Comparison of ENCODE assay signal across 1 cellular context in the genomic region with DNA sequence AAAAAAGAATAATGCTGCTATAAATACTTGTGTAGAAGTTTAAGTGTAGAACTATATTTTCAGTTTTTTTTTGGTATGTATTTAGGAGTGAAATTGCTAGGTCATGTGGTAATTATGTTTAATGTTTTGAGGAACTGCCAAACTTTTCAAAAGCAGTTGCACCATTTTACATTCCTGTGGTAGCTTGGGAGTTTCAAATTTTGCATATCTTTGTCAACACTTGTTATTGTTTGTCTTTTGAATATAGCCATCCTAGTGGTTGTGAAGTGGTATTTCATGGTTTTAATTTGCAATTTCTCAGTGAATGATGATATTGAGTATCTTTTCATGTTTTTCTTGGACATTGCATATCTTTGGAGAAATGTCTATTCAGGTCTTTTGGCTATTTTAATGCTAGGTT.
TF ChIP-seq lines count a peak whose summit lies in the region.

No MANE protein-coding gene starts in this region.

TF ChIP-seq in IMR-90, 13 proteins besides CTCF, POLR2A, EP300 and RAD21:
- TF ChIP-seq, protein P1, sequence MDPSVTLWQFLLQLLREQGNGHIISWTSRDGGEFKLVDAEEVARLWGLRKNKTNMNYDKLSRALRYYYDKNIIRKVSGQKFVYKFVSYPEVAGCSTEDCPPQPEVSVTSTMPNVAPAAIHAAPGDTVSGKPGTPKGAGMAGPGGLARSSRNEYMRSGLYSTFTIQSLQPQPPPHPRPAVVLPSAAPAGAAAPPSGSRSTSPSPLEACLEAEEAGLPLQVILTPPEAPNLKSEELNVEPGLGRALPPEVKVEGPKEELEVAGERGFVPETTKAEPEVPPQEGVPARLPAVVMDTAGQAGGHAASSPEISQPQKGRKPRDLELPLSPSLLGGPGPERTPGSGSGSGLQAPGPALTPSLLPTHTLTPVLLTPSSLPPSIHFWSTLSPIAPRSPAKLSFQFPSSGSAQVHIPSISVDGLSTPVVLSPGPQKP (IDR thresholded peaks at IDR 0.05; ENCODE audit: borderline replicate concordance, low read depth, low read length), result no peak
- no peak for TF ChIP-seq SMC3 (IDR thresholded peaks at IDR 0.05; ENCODE audit: low read depth, low read length)
- no peak for TF ChIP-seq MAFK (IDR thresholded peaks at IDR 0.05; ENCODE audit: low read depth, low read length)
- no peak for TF ChIP-seq FOS (IDR thresholded peaks at IDR 0.05; ENCODE audit: low read depth, low read length)
- TF ChIP-seq MAZ (IDR thresholded peaks at IDR 0.05; ENCODE audit: borderline replicate concordance, low read depth, low read length), result no peak
- no peak for TF ChIP-seq CHD1 (IDR thresholded peaks at IDR 0.05; ENCODE audit: low read depth, low read length)
- TF ChIP-seq, protein P2, sequence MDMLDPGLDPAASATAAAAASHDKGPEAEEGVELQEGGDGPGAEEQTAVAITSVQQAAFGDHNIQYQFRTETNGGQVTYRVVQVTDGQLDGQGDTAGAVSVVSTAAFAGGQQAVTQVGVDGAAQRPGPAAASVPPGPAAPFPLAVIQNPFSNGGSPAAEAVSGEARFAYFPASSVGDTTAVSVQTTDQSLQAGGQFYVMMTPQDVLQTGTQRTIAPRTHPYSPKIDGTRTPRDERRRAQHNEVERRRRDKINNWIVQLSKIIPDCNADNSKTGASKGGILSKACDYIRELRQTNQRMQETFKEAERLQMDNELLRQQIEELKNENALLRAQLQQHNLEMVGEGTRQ (IDR thresholded peaks at IDR 0.05; ENCODE audit: low read depth, low read length), result no peak
- no peak for TF ChIP-seq MXI1 (IDR thresholded peaks at IDR 0.05; ENCODE audit: borderline replicate concordance, low read depth, low read length)
- no peak for TF ChIP-seq NFE2L2 (IDR thresholded peaks at IDR 0.05; ENCODE audit: low read depth, low read length)
- TF ChIP-seq RCOR1 (IDR thresholded peaks at IDR 0.05; ENCODE audit: insufficient replicate concordance, low read length), result no peak
- no peak for TF ChIP-seq BHLHE40 (IDR thresholded peaks at IDR 0.05; ENCODE audit: low read depth, low read length)
- no peak for TF ChIP-seq RFX5 (IDR thresholded peaks at IDR 0.05; ENCODE audit: low read depth, low read length)
- TF ChIP-seq CEBPB (IDR thresholded peaks at IDR 0.05; ENCODE audit: low read depth, low read length), result no peak
